Comparison of ENCODE assay signal across 11 cellular contexts in genomic region chr5:75885849-75886596, GRCh38.
DNase-seq lines count a peak whose midpoint lies in the region; ATAC-seq and TF ChIP-seq lines count a peak whose summit lies in the region.
"Had no signal": no experiment of that assay in that cellular context is flagged by ENCODE, and none has a peak within 500 bp of the region (broad histone marks: within the 10 kb centered on the region; RNA-seq: fewer than 3 reads in every experiment).

No MANE protein-coding gene starts in this region.

- ATAC-seq in HG03521 (IDR thresholded peaks at IDR 0.05; ENCODE audit: unreplicated experiment) (no peak), GM18907 (IDR thresholded peaks at IDR 0.05; ENCODE audit: unreplicated experiment) (no peak)
- ATAC-seq: CD8-positive, alpha-beta T cell had no signal

- no peak overlapping the region for H3K4me3 ChIP-seq in BE2C (ENCODE audit: low read depth, low read length)

- no peaks in the 10 kb centered on the region for H3K4me1 ChIP-seq in BE2C

- H3K9me3 ChIP-seq in BE2C, result no peaks in the 10 kb centered on the region

- DNase-seq in BE2C (no peak), GM13976 (ENCODE audit: low spot score) (no peak), SK-MEL-5 (ENCODE audit: low read depth, low spot score) (peak; percentile 57), iris pigment epithelial cell (ENCODE audit: low read depth) (peak; percentile 10), GDM1 (lab: John Stamatoyannopoulos, UW) (no peak)
- no peak for DNase-seq in activated CD4-positive, alpha-beta T cell treated with anti-CD3 and anti-CD28 coated beads for 1 hour
- DNase-seq: CD8-positive, alpha-beta T cell; NCI-H526 treated with DMSO at 0.1 percent for 48 hours; stimulated activated naive B cell treated with anti-CD40 and anti-IgM and Interleukin-4, amounts not matched to agents 10 μg/mL and 1 μg/mL and 100 μg/mL, for 72 hours had no signal

- no peaks in the 10 kb centered on the region for H3K27me3 ChIP-seq in BE2C

- in situ Hi-C loops in GM13976 (cut with MboI; ENCODE audit: low sequenced_read_pairs, unreplicated experiment) (no loop called here), SK-MEL-5 (cut with HindIII; ENCODE audit: low pct_unique_long_range_greater_than_20kb, low sequenced_read_pairs) (no loop called here)

- no peaks in the 10 kb centered on the region for H3K36me3 ChIP-seq in BE2C

- TF ChIP-seq CTCF in BE2C (IDR thresholded peaks at IDR 0.05; ENCODE audit: low read depth, low read length) (peak; percentile 26), GM13976 (IDR thresholded peaks at IDR 0.05; ENCODE audit: borderline replicate concordance, control extremely low read depth, extremely low read depth, insufficient read depth, missing control alignments) (peak; percentile 56)

Comparison
In these comparisons a context has a peak if more than half of its experiments do, and no peak if none do; other contexts are left out.
1. DNase-seq: peak in SK-MEL-5 (single experiment) and iris pigment epithelial cell (single experiment); none in BE2C (single experiment), GM13976 (single experiment), GDM1 (single experiment) and activated CD4-positive, alpha-beta T cell treated with anti-CD3 and anti-CD28 coated beads for 1 hour (single experiment).